9 cellular contexts compared by ENCODE assay signal in genomic region chr17:60134396-60135159, GRCh38. TPM values are rescaled to one million over a fixed set of nuclear protein-coding genes. Genes with fewer than 3 reads are reported as not detected.
DNase-seq lines count a peak whose midpoint lies in the region; ATAC-seq, FAIRE-seq and TF ChIP-seq lines count a peak whose summit lies in the region.
"Had no signal": no experiment of that assay in that cellular context is flagged by ENCODE, and none has a peak within 500 bp of the region (broad histone marks: within the 10 kb centered on the region; RNA-seq: fewer than 3 reads in every experiment).

No MANE protein-coding gene starts in this region.

- TF ChIP-seq POLR2A in body of pancreas (IDR thresholded peaks at IDR 0.05) (no peak), GM12891 (IDR thresholded peaks at IDR 0.05; ENCODE audit: low read depth, low read length) (no peak)

- H3K9me3 ChIP-seq in body of pancreas, result no peaks in the 10 kb centered on the region

- no peak for FAIRE-seq in GM12891 (lab: Jason Lieb, UNC)
- FAIRE-seq: endometrium had no signal

- H3K36me3 Mint-ChIP-seq in immature natural killer cell, result peaks cover 0 to 7% (median 3%) of the 10 kb centered on the region in 3 donors
- peaks cover 25% of the 10 kb centered on the region for H3K36me3 Mint-ChIP-seq in stimulated activated memory B cell treated with anti-CD40 and anti-IgM and Interleukin-4, amounts not matched to agents 10 μg/mL and 1 μg/mL and 100 μg/mL, for 72 hours

- no peaks in the 10 kb centered on the region for H3K36me3 ChIP-seq in body of pancreas (replicated peaks in 1 of 2; ENCODE audit: insufficient read depth in 1 of 2, low read depth in 2 of 2)

- peak overlapping the region in 3 of 4 donors; percentile 31 to 75 (median 70) for H3K27ac ChIP-seq in body of pancreas

- H3K4me1 Mint-ChIP-seq in immature natural killer cell, result peaks cover 24 to 25% of the 10 kb centered on the region in 2 donors
- H3K4me1 Mint-ChIP-seq in stimulated activated memory B cell treated with anti-CD40 and anti-IgM and Interleukin-4, amounts not matched to agents 10 μg/mL and 1 μg/mL and 100 μg/mL, for 72 hours, result peaks cover 36% of the 10 kb centered on the region

- intact Hi-C loops in body of pancreas (cut with DNase I), result no loop called here

- H3K4me3 Mint-ChIP-seq in immature natural killer cell, result peak overlapping the region; percentile 87 to 97 (median 89)
- peak overlapping the region; percentile 86 for H3K4me3 Mint-ChIP-seq in stimulated activated memory B cell treated with anti-CD40 and anti-IgM and Interleukin-4, amounts not matched to agents 10 μg/mL and 1 μg/mL and 100 μg/mL, for 72 hours

- ATAC-seq in body of pancreas, result peak; percentile 3
- peak; percentile 26 for ATAC-seq in stimulated activated memory B cell treated with anti-CD40 and anti-IgM and Interleukin-4, amounts not matched to agents 10 μg/mL and 1 μg/mL and 100 μg/mL, for 72 hours

- H3K9me3 Mint-ChIP-seq in immature natural killer cell, result no peaks in the 10 kb centered on the region
- H3K9me3 Mint-ChIP-seq in stimulated activated memory B cell treated with anti-CD40 and anti-IgM and Interleukin-4, amounts not matched to agents 10 μg/mL and 1 μg/mL and 100 μg/mL, for 72 hours, result peaks cover 5% of the 10 kb centered on the region

- peaks cover 7 to 19% (median 18%) of the 10 kb centered on the region in 3 donors for H3K27me3 Mint-ChIP-seq in immature natural killer cell (ENCODE audit: low read depth in 3 of 3)
- peaks cover 14% of the 10 kb centered on the region for H3K27me3 Mint-ChIP-seq in stimulated activated memory B cell treated with anti-CD40 and anti-IgM and Interleukin-4, amounts not matched to agents 10 μg/mL and 1 μg/mL and 100 μg/mL, for 72 hours

- WGBS in body of pancreas, 2 donors, result 8 to 11% methylated on average over 16 of the region's 16 CpGs

- H3K4me3 ChIP-seq in body of pancreas, result peak overlapping the region; percentile 24 to 69

- peaks cover 23% of the 10 kb centered on the region for H3K4me1 ChIP-seq in body of pancreas

- DNase-seq in activated CD4-positive, alpha-beta T cell treated with anti-CD3 and anti-CD28 coated beads for 48 hours, result peak; percentile 48
- no peak for DNase-seq in activated CD4-positive, alpha-beta T cell treated with anti-CD3 and anti-CD28 coated beads, Interleukin-2, amount 50 U/mL, for 1 hour
- peak; percentile 49 for DNase-seq in NCI-H2171 treated with DMSO at 0.1 percent for 48 hours (lab: John Stamatoyannopoulos, UW)
- DNase-seq in body of pancreas, result peak in 2 of 4 donors; percentile 8 to 11
- DNase-seq in immature natural killer cell, result peak in 1 of 3 donors; percentile 12
- no peak for DNase-seq in GM12891 (ENCODE audit: insufficient read length, low spot score)
- DNase-seq in cortex of kidney (lab: John Stamatoyannopoulos, UW), result no peak

- TF ChIP-seq CTCF in body of pancreas (IDR thresholded peaks at IDR 0.05), result no peak

- peak overlapping the region in 1 of 6 donors; percentile 32 for H3K27ac Mint-ChIP-seq in immature natural killer cell
- peak overlapping the region; percentile 94 for H3K27ac Mint-ChIP-seq in stimulated activated memory B cell treated with anti-CD40 and anti-IgM and Interleukin-4, amounts not matched to agents 10 μg/mL and 1 μg/mL and 100 μg/mL, for 72 hours

- peaks cover 0 to 8% of the 10 kb centered on the region in 2 donors for H3K27me3 ChIP-seq in body of pancreas

TF ChIP-seq in GM12891, 5 proteins besides CTCF, POLR2A, EP300 and RAD21:
- TF ChIP-seq PAX5 (IDR thresholded peaks at IDR 0.05; ENCODE audit: insufficient read depth, low read length, severe bottlenecking) (no peak), SPI1 (IDR thresholded peaks at IDR 0.05; ENCODE audit: low read depth, low read length) (no peak), POLR2AphosphoS5 (IDR thresholded peaks at IDR 0.05; ENCODE audit: low read depth, low read length) (no peak), POU2F2 (IDR thresholded peaks at IDR 0.05; ENCODE audit: low read depth, low read length) (no peak), TAF1 (IDR thresholded peaks at IDR 0.05; ENCODE audit: low read depth, low read length) (no peak)

RNA-seq across cellular contexts. Expression of gene CA4, which starts 15.2 kb away (rescaled TPM):
- total RNA-seq in body of pancreas, result 10 to 100 TPM in 1 of 2 donors, 1 to 10 TPM in 1; 6.2 to 18.8 TPM
- polyA plus RNA-seq in immature natural killer cell, result not detected
- not detected for polyA plus RNA-seq in GM12891 (2012; ENCODE audit: low read depth, missing spikeins)

RNA-seq across cellular contexts. Expression of gene HEATR6, which starts 55.9 kb away (rescaled TPM):
- total RNA-seq in body of pancreas, result 1 to 10 TPM; 2.3 to 9.1 TPM
- 10 to 100 TPM in 1 of 3 donors, 1 to 10 TPM in 2; 4.3 to 12.0 (median 9.7) TPM for polyA plus RNA-seq in immature natural killer cell
- polyA plus RNA-seq in GM12891 (2012; ENCODE audit: low read depth, missing spikeins), result 9.7 TPM

Comparison
In these comparisons a context has a peak if more than half of its experiments do, and no peak if none do; other contexts are left out.
1. DNase-seq: peak in activated CD4-positive, alpha-beta T cell treated with anti-CD3 and anti-CD28 coated beads for 48 hours (single experiment) and NCI-H2171 treated with DMSO at 0.1 percent for 48 hours (single experiment); none in activated CD4-positive, alpha-beta T cell treated with anti-CD3 and anti-CD28 coated beads, Interleukin-2, amount 50 U/mL, for 1 hour (single experiment), GM12891 (single experiment) and cortex of kidney (single experiment).